In genomic region chr17:77129568-77130301, GRCh38 we compare ENCODE assay signal across 11 cellular contexts. TPM values are rescaled to one million over a fixed set of nuclear protein-coding genes. Genes with fewer than 3 reads are reported as not detected.
DNase-seq lines count a peak whose midpoint lies in the region; ATAC-seq and TF ChIP-seq lines count a peak whose summit lies in the region.
"Had no signal": no experiment of that assay in that cellular context is flagged by ENCODE, and none has a peak within 500 bp of the region (broad histone marks: within the 10 kb centered on the region; RNA-seq: fewer than 3 reads in every experiment).

No MANE protein-coding gene starts in this region.

- no peak for ATAC-seq in upper lobe of right lung
- ATAC-seq: esophagus mucosa; stimulated activated memory B cell treated with anti-CD40 and anti-IgM and Interleukin-4, amounts not matched to agents 10 μg/mL and 1 μg/mL and 100 μg/mL, for 72 hours had no signal

- H3K36me3 Mint-ChIP-seq in MCF 10A (ENCODE audit: insufficient read depth, unreplicated experiment), result no peaks in the 10 kb centered on the region
- H3K36me3 Mint-ChIP-seq: stimulated activated memory B cell treated with anti-CD40 and anti-IgM and Interleukin-4, amounts not matched to agents 10 μg/mL and 1 μg/mL and 100 μg/mL, for 72 hours had no signal

- H3K4me1 ChIP-seq in breast epithelium (peaks cover 17 to 18% of the 10 kb centered on the region in 2 donors), muscle layer of duodenum (ENCODE audit: control insufficient read depth in 1 of 2, insufficient read depth in 2 of 2, low read length in 2 of 2) (peaks cover 0 to 6% of the 10 kb centered on the region in 2 donors), upper lobe of right lung (peaks cover 24% of the 10 kb centered on the region)

- BruUV-seq in MCF 10A (replicated peaks; lab: Mats Ljungman, UMichigan), result no TSS peak

- TF ChIP-seq CTCF in breast epithelium (IDR thresholded peaks at IDR 0.05) (no peak), MCF 10A (IDR thresholded peaks at IDR 0.05; ENCODE audit: unreplicated experiment) (no peak), upper lobe of right lung (IDR thresholded peaks at IDR 0.05) (no peak)

- H3K4me1 Mint-ChIP-seq in MCF 10A (ENCODE audit: insufficient read depth, unreplicated experiment), result peaks cover 35% of the 10 kb centered on the region

- CTCF ChIA-PET in MCF 10A (lab: Yijun Ruan, JAX), result interaction anchor here (0.5 to 1.9 kb wide), 6 partner anchors 10 to 118 kb away, joined by 3 to 10 read pairs (median 3); no protein-coding TSS in a partner anchor

- no peaks in the 10 kb centered on the region for H3K9me3 ChIP-seq in breast epithelium
- no peaks in the 10 kb centered on the region for H3K9me3 ChIP-seq in muscle layer of duodenum (ENCODE audit: control insufficient read depth in 1 of 2, low read length in 2 of 2)
- no peaks in the 10 kb centered on the region for H3K9me3 ChIP-seq in upper lobe of right lung

- no peaks in the 10 kb centered on the region for H3K36me3 ChIP-seq in breast epithelium
- H3K36me3 ChIP-seq in muscle layer of duodenum (ENCODE audit: control insufficient read depth in 1 of 2, insufficient read depth in 2 of 2, low read length in 2 of 2), result no peaks in the 10 kb centered on the region
- H3K36me3 ChIP-seq in upper lobe of right lung, result no peaks in the 10 kb centered on the region

- no peak overlapping the region for H3K4me3 Mint-ChIP-seq in MCF 10A (ENCODE audit: unreplicated experiment)
- H3K4me3 Mint-ChIP-seq: stimulated activated memory B cell treated with anti-CD40 and anti-IgM and Interleukin-4, amounts not matched to agents 10 μg/mL and 1 μg/mL and 100 μg/mL, for 72 hours had no signal

- intact Hi-C loops in breast epithelium (cut with DNase I; ENCODE audit: low total_unique reads), result no loop called here
- intact Hi-C loops in MCF 10A (cut with micrococcal nuclease), result no loop called here
- intact Hi-C loops in upper lobe of right lung (cut with DNase I), result no loop called here

- POLR2A ChIA-PET in MCF 10A (lab: Yijun Ruan, JAX), result interaction anchor here (0.6 to 6.2 kb wide), 6 partner anchors 8 to 233 kb away, joined by 3 to 50 read pairs (median 4); partner anchors contain the start of gene SEC14L1

- no peaks in the 10 kb centered on the region for H3K27me3 Mint-ChIP-seq in MCF 10A (ENCODE audit: insufficient read depth, unreplicated experiment)
- H3K27me3 Mint-ChIP-seq: stimulated activated memory B cell treated with anti-CD40 and anti-IgM and Interleukin-4, amounts not matched to agents 10 μg/mL and 1 μg/mL and 100 μg/mL, for 72 hours had no signal

- no peaks in the 10 kb centered on the region for H3K9me3 Mint-ChIP-seq in MCF 10A (ENCODE audit: unreplicated experiment)
- H3K9me3 Mint-ChIP-seq: stimulated activated memory B cell treated with anti-CD40 and anti-IgM and Interleukin-4, amounts not matched to agents 10 μg/mL and 1 μg/mL and 100 μg/mL, for 72 hours had no signal

- H3K4me3 ChIP-seq in breast epithelium (peak overlapping the region in 1 of 3 donors; percentile 40), muscle layer of duodenum (ENCODE audit: low read depth in 1 of 2, low read length in 2 of 2) (no peak overlapping the region), upper lobe of right lung (no peak overlapping the region)

- no peak overlapping the region for H3K27ac Mint-ChIP-seq in MCF 10A (ENCODE audit: low read depth, unreplicated experiment)
- H3K27ac Mint-ChIP-seq: stimulated activated memory B cell treated with anti-CD40 and anti-IgM and Interleukin-4, amounts not matched to agents 10 μg/mL and 1 μg/mL and 100 μg/mL, for 72 hours had no signal

- H3K27me3 ChIP-seq in breast epithelium (no peaks in the 10 kb centered on the region), muscle layer of duodenum (ENCODE audit: low read depth, low read length) (no peaks in the 10 kb centered on the region), upper lobe of right lung (no peaks in the 10 kb centered on the region)

- DNase-seq in breast epithelium (ENCODE audit: low spot score in 2 of 2) (no peak), MCF 10A (ENCODE audit: unreplicated experiment) (no peak), cerebellar cortex (ENCODE audit: low spot score) (peak; percentile 65), upper lobe of right lung (no peak), T1000 (lab: John Stamatoyannopoulos, UW) (no peak), occipital lobe (lab: John Stamatoyannopoulos, UW) (no peak)
- no peak for DNase-seq in stimulated activated CD4-positive, alpha-beta T cell treated with anti-CD3 and anti-CD28 coated beads, Interleukin-2, amount 100 ng/mL, for 48 hours
- DNase-seq: SIG-M5 had no signal

- H3K27ac ChIP-seq in breast epithelium, result peak overlapping the region; percentile 80 to 85
- peak overlapping the region; percentile 48 for H3K27ac ChIP-seq in muscle layer of duodenum (ENCODE audit: low read length)
- peak overlapping the region; percentile 65 for H3K27ac ChIP-seq in upper lobe of right lung

- no peak for TF ChIP-seq POLR2A in breast epithelium (IDR thresholded peaks at IDR 0.05)

RNA-seq across cellular contexts. Expression of gene SEC14L1, which starts 11.0 kb away (rescaled TPM):
- total RNA-seq in breast epithelium, result 100 to 1,000 TPM in 1 of 3 donors, 10 to 100 TPM in 2; 52.2 to 106 (median 59.6) TPM
- total RNA-seq in MCF 10A (2022), result 25.8 and 31.4 TPM in 2 replicates
- 144 TPM for total RNA-seq in upper lobe of right lung
- 66.9 TPM for total RNA-seq in occipital lobe
